1 cellular context compared by ENCODE assay signal in the genomic region with DNA sequence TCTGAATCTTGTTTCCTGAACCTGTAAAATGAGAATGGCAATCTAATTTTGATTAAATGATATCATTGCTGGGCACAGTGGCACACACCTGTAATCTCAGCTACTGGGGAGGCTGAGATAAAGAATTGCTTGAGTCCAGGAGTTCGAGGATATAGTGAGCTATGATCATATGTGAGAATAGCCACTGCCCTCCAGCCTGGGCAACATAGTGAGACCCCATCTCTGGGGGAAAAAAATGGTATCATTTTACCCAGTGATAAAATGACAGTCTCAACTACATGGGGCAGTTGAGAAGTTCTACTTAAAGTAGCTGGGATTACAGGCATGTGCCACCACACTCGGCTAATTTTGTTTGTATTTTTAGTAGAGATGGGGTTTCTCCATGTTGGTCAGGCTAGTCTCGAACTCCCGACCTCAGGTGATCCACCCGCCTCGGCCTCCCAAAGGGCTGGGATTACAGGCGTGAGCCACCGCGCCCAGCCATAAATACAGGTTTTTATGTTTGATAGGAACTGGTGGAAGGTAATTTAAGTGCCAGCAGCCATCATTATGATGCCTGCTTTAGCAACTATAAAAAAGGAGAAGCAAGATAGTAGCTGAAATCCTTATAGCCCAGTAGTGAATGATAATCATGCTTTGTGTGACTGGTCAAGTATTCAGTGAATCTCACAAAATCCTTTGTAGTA.
TF ChIP-seq lines count a peak whose summit lies in the region.

No MANE protein-coding gene starts in this region.

TF ChIP-seq in HepG2, 621 proteins besides CTCF, POLR2A, EP300 and RAD21:
- TF ChIP-seq ZNF121 (CRISPR knock-in tag; IDR thresholded peaks at IDR 0.05): peak; percentile 83
- TF ChIP-seq, protein P1, sequence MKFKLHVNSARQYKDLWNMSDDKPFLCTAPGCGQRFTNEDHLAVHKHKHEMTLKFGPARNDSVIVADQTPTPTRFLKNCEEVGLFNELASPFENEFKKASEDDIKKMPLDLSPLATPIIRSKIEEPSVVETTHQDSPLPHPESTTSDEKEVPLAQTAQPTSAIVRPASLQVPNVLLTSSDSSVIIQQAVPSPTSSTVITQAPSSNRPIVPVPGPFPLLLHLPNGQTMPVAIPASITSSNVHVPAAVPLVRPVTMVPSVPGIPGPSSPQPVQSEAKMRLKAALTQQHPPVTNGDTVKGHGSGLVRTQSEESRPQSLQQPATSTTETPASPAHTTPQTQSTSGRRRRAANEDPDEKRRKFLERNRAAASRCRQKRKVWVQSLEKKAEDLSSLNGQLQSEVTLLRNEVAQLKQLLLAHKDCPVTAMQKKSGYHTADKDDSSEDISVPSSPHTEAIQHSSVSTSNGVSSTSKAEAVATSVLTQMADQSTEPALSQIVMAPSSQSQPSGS (CRISPR knock-in tag; IDR thresholded peaks at IDR 0.05): no peak
